In the genomic region with DNA sequence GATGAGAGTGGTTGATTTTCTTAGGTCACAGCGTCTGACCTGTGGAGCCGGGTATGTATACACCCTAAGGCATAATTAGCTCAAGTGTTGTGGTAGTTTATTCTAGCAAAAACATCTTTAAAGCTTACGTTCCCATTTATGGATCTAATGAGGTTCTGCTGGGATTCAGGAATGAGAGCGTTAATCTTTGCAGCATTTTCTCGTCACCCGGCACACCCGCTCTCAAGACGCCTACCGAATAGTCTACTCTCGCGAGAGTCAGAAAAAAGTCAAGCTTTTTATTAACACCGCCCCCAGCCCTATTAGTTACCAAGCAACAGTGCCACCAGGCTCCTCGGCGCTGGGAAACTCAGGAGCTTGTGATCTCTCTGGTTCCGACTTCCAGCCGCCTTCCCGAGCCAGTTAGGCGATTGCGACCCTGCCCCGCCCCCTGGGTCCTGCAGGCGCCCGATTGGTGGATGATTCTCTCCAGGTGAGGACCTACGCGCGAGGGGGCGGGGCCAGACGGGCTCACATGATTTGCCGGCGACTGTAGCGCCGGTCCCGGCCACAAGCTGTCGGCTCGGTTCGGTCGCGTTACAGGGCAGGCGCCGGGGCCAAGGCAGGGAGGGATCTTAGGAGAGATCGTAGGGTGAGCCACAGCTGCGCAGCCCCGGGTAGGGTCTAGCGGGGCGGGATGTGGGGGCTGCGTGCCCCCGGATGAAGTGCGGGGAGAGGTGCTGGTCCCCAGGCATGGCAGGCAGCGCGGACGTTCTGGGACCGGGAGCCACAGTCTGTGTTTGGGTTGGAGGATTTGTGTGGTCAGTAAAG, we compare ENCODE assay signal across 1 cellular context.
TF ChIP-seq lines count a peak whose summit lies in the region.

Gene PFKFB2, plus strand, starts transcription at position 540 of the 810 bp plus-strand sequence. CDS start 1,443 bp downstream, outside the sequence.

TF ChIP-seq in K562, 482 proteins besides CTCF, POLR2A, EP300 and RAD21 (continued from another document and continues in another):
- TF ChIP-seq MGA (IDR thresholded peaks at IDR 0.05): peak; percentile 84
- TF ChIP-seq SMAD2 (IDR thresholded peaks at IDR 0.05; ENCODE audit: low read depth, low read length): no peak
- TF ChIP-seq POLR3A (IDR thresholded peaks at IDR 0.05; ENCODE audit: borderline replicate concordance, extremely low read depth, insufficient read depth, insufficient read length): no peak
- TF ChIP-seq PML (IDR thresholded peaks at IDR 0.05; ENCODE audit: low read length): peak; percentile 86; the same call in 1 of the 2 replicates
- no peak for TF ChIP-seq CREBBP (IDR thresholded peaks at IDR 0.05; ENCODE audit: low read depth, low read length)
- peak; percentile 72 for TF ChIP-seq GABPA (tag; conservative IDR thresholded peaks at IDR 0.05; ENCODE audit: low read depth)
- no peak for TF ChIP-seq HNRNPH1 (optimal IDR thresholded peaks at IDR 0.05; ENCODE audit: low read depth, low read length)
- TF ChIP-seq ZNF639 (CRISPR knock-in tag; conservative IDR thresholded peaks at IDR 0.05 in 1 of 2, IDR thresholded peaks at IDR 0.05 in 1 of 2): 0 out of 4 replicates have a peak, but pooled peaks of 1 of the 2 experiments have one; percentile 25
- TF ChIP-seq RBM34 (IDR thresholded peaks at IDR 0.05; ENCODE audit: borderline replicate concordance, insufficient read depth, low read length): no peak
- no peak for TF ChIP-seq ZNF79 (CRISPR knock-in tag; IDR thresholded peaks at IDR 0.05; ENCODE audit: low read depth)
- TF ChIP-seq RREB1 (CRISPR knock-in tag; IDR thresholded peaks at IDR 0.05): peak; percentile 82
- TF ChIP-seq ZNF324 (CRISPR knock-in tag; IDR thresholded peaks at IDR 0.05): no peak
- no peak for TF ChIP-seq ZNF184 (CRISPR knock-in tag; IDR thresholded peaks at IDR 0.05)
- peak; percentile 64; the same call in 1 of the 2 replicates for TF ChIP-seq HDAC8 (tag; IDR thresholded peaks at IDR 0.05)
- TF ChIP-seq, protein P1, sequence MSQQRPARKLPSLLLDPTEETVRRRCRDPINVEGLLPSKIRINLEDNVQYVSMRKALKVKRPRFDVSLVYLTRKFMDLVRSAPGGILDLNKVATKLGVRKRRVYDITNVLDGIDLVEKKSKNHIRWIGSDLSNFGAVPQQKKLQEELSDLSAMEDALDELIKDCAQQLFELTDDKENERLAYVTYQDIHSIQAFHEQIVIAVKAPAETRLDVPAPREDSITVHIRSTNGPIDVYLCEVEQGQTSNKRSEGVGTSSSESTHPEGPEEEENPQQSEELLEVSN (IDR thresholded peaks at IDR 0.05; ENCODE audit: borderline replicate concordance in 1 of 2, extremely low read depth in 1 of 2, insufficient read depth in 1 of 2, insufficient read length in 1 of 2, low read depth in 1 of 2, low read length in 1 of 2, poor library complexity in 1 of 2, severe bottlenecking in 1 of 2): peak; percentile 55 to 64
- no peak for TF ChIP-seq GTF2F1 (IDR thresholded peaks at IDR 0.05; ENCODE audit: low read depth, low read length)
- TF ChIP-seq KHSRP (IDR thresholded peaks at IDR 0.05): no peak
- TF ChIP-seq HNRNPL (IDR thresholded peaks at IDR 0.05; ENCODE audit: low read depth, low read length): no peak
- no peak for TF ChIP-seq XRCC3 (IDR thresholded peaks at IDR 0.05)
- no peak for TF ChIP-seq ZNF165 (CRISPR knock-in tag; IDR thresholded peaks at IDR 0.05; ENCODE audit: borderline replicate concordance)
- TF ChIP-seq MAZ (CRISPR knock-in tag; conservative IDR thresholded peaks at IDR 0.05 in 1 of 2, IDR thresholded peaks at IDR 0.05 in 1 of 2): peak in 1 of 2 experiments; percentile 81
- no peak for TF ChIP-seq CBFA2T3 (IDR thresholded peaks at IDR 0.05)
- TF ChIP-seq CBX8 (IDR thresholded peaks at IDR 0.05; ENCODE audit: borderline replicate concordance, extremely low read depth, low read depth, low read length, poor library complexity, severe bottlenecking): no peak
- no peak for TF ChIP-seq IRF1 (CRISPR knock-in tag; IDR thresholded peaks at IDR 0.05; ENCODE audit: borderline replicate concordance)
- TF ChIP-seq, protein P2, sequence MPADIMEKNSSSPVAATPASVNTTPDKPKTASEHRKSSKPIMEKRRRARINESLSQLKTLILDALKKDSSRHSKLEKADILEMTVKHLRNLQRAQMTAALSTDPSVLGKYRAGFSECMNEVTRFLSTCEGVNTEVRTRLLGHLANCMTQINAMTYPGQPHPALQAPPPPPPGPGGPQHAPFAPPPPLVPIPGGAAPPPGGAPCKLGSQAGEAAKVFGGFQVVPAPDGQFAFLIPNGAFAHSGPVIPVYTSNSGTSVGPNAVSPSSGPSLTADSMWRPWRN (IDR thresholded peaks at IDR 0.05; ENCODE audit: low read depth): peak; percentile 64; the same call in 1 of the 2 replicates
- TF ChIP-seq LCOR (CRISPR knock-in tag; IDR thresholded peaks at IDR 0.05): peak; percentile 86; the same call in 1 of the 2 replicates
- no peak for TF ChIP-seq MCM3 (IDR thresholded peaks at IDR 0.05)
- peak; percentile 9 to 58; a peak in 3 of 4 replicates for TF ChIP-seq FOXK2 (conservative IDR thresholded peaks at IDR 0.05 in 1 of 2, IDR thresholded peaks at IDR 0.05 in 1 of 2; ENCODE audit: low read depth in 2 of 2)
- peak; percentile 88 for TF ChIP-seq CXXC5 (CRISPR knock-in tag; IDR thresholded peaks at IDR 0.05)
- TF ChIP-seq NFXL1 (CRISPR knock-in tag; IDR thresholded peaks at IDR 0.05): no peak
